ENCODE assay signal across 17 cellular contexts in genomic region chr12:39235990-39236767, GRCh38.
A peak's percentile ranks its signal among the peaks of the same experiment; 100 is the strongest.
DNase-seq lines count a peak whose midpoint lies in the region; ATAC-seq and TF ChIP-seq lines count a peak whose summit lies in the region.
"Had no signal": no experiment of that assay in that cellular context is flagged by ENCODE, and none has a peak within 500 bp of the region (broad histone marks: within the 10 kb centered on the region; RNA-seq: fewer than 3 reads in every experiment).

No MANE protein-coding gene starts in this region.

- no peak overlapping the region for H3K27ac Mint-ChIP-seq in activated naive CD8-positive, alpha-beta T cell treated with anti-CD3 and anti-CD28 coated beads, Interleukin-2, amount 50 U/mL, for 24 hours
- no peak overlapping the region for H3K27ac Mint-ChIP-seq in activated naive CD8-positive, alpha-beta T cell treated with anti-CD3 and anti-CD28 coated beads for 36 hours
- H3K27ac Mint-ChIP-seq: activated CD8-positive, alpha-beta memory T cell treated with anti-CD3 and anti-CD28 coated beads, Interleukin-2, amount 10 ng/mL, durations not matched to agents 7 days and 5 days; brain; neural progenitor cell had no signal

- H4K20me1 ChIP-seq in smooth muscle cell (ENCODE audit: low read depth), result no peaks in the 10 kb centered on the region

- no peaks in the 10 kb centered on the region for H3K36me3 Mint-ChIP-seq in activated naive CD8-positive, alpha-beta T cell treated with anti-CD3 and anti-CD28 coated beads, Interleukin-2, amount 50 U/mL, for 24 hours (ENCODE audit: low read depth)
- no peaks in the 10 kb centered on the region for H3K36me3 Mint-ChIP-seq in activated naive CD8-positive, alpha-beta T cell treated with anti-CD3 and anti-CD28 coated beads for 36 hours
- H3K36me3 Mint-ChIP-seq: activated CD8-positive, alpha-beta memory T cell treated with anti-CD3 and anti-CD28 coated beads, Interleukin-2, amount 10 ng/mL, durations not matched to agents 7 days and 5 days; brain; neural progenitor cell had no signal

- H3K36me3 ChIP-seq in RWPE2 (ENCODE audit: low read depth) (no peaks in the 10 kb centered on the region), smooth muscle cell (ENCODE audit: low read depth) (no peaks in the 10 kb centered on the region)
- H3K36me3 ChIP-seq: HAP-1, neural progenitor cell had no signal

- H3K27ac ChIP-seq in RWPE2 (ENCODE audit: poor library complexity, severe bottlenecking), result peak overlapping the region; percentile 71
- H3K27ac ChIP-seq in epithelial cell of prostate, result peak overlapping the region; percentile 86
- H3K27ac ChIP-seq in smooth muscle cell (ENCODE audit: low read depth), result peak overlapping the region; percentile 96
- H3K27ac ChIP-seq: C4-2B, neural progenitor cell had no signal

- DNase-seq in activated naive CD8-positive, alpha-beta T cell treated with anti-CD3 and anti-CD28 coated beads, Interleukin-2, amount 50 U/mL, for 24 hours, result no peak
- no peak for DNase-seq in activated naive CD8-positive, alpha-beta T cell treated with anti-CD3 and anti-CD28 coated beads for 36 hours
- DNase-seq in RWPE2 (ENCODE audit: low spot score) (no peak), epithelial cell of prostate (ENCODE audit: low read depth, low spot score) (peak; percentile 61), smooth muscle cell (lab: John Stamatoyannopoulos, UW; ENCODE audit: unreplicated experiment) (no peak), occipital lobe (lab: John Stamatoyannopoulos, UW) (no peak), NCI-H2029 (lab: John Stamatoyannopoulos, UW) (no peak), erythroblast (lab: John Stamatoyannopoulos, UW) (no peak)
- DNase-seq: activated CD8-positive, alpha-beta memory T cell treated with anti-CD3 and anti-CD28 coated beads, Interleukin-2, amount 10 ng/mL, durations not matched to agents 7 days and 5 days; activated gamma-delta T cell; left cardiac atrium; NCI-H187; right cardiac atrium had no signal

- H3K4me1 ChIP-seq in RWPE2 (ENCODE audit: insufficient read depth, poor library complexity, severe bottlenecking) (peaks cover 36% of the 10 kb centered on the region), smooth muscle cell (ENCODE audit: low read depth) (peaks cover 17% of the 10 kb centered on the region)

- ATAC-seq in activated naive CD8-positive, alpha-beta T cell treated with anti-CD3 and anti-CD28 coated beads, Interleukin-2, amount 50 U/mL, for 24 hours, result peak; percentile 36
- peak; percentile 72 for ATAC-seq in RWPE2 (ENCODE audit: low read depth)
- ATAC-seq: activated CD8-positive, alpha-beta memory T cell treated with anti-CD3 and anti-CD28 coated beads, Interleukin-2, amount 10 ng/mL, durations not matched to agents 7 days and 5 days; right cardiac atrium had no signal

- no peaks in the 10 kb centered on the region for H3K79me2 ChIP-seq in smooth muscle cell (ENCODE audit: low read depth)

- H3K9ac ChIP-seq in smooth muscle cell (ENCODE audit: low read depth), result peak overlapping the region; percentile 73
- H3K9ac ChIP-seq: neural progenitor cell had no signal

- H3K4me2 ChIP-seq in smooth muscle cell, result peak overlapping the region; percentile 73
- H3K4me2 ChIP-seq: neural progenitor cell had no signal

- no peak for TF ChIP-seq CTCF in RWPE2 (IDR thresholded peaks at IDR 0.05; ENCODE audit: poor library complexity, severe bottlenecking)
- no peak for TF ChIP-seq CTCF in smooth muscle cell (IDR thresholded peaks at IDR 0.05; ENCODE audit: borderline replicate concordance, insufficient read depth, poor library complexity, severe bottlenecking)

- WGBS in smooth muscle cell (ENCODE audit: low lambda C conversion rate), result 71% methylated on average over 4 of the region's 4 CpGs

- H3K4me3 Mint-ChIP-seq in activated naive CD8-positive, alpha-beta T cell treated with anti-CD3 and anti-CD28 coated beads, Interleukin-2, amount 50 U/mL, for 24 hours, result no peak overlapping the region
- H3K4me3 Mint-ChIP-seq in activated naive CD8-positive, alpha-beta T cell treated with anti-CD3 and anti-CD28 coated beads for 36 hours, result no peak overlapping the region
- H3K4me3 Mint-ChIP-seq: activated CD8-positive, alpha-beta memory T cell treated with anti-CD3 and anti-CD28 coated beads, Interleukin-2, amount 10 ng/mL, durations not matched to agents 7 days and 5 days; brain; neural progenitor cell had no signal

- H2AFZ ChIP-seq in smooth muscle cell (ENCODE audit: low read depth), result peak overlapping the region; percentile 12
- H2AFZ ChIP-seq: neural progenitor cell had no signal

- H3K9me3 Mint-ChIP-seq in activated naive CD8-positive, alpha-beta T cell treated with anti-CD3 and anti-CD28 coated beads, Interleukin-2, amount 50 U/mL, for 24 hours, result no peaks in the 10 kb centered on the region
- H3K9me3 Mint-ChIP-seq in activated naive CD8-positive, alpha-beta T cell treated with anti-CD3 and anti-CD28 coated beads for 36 hours, result peaks cover 2% of the 10 kb centered on the region
- H3K9me3 Mint-ChIP-seq: brain had no signal

- H3K4me3 ChIP-seq in RWPE2 (ENCODE audit: severe bottlenecking), result no peak overlapping the region
- no peak overlapping the region for H3K4me3 ChIP-seq in smooth muscle cell
- H3K4me3 ChIP-seq: HAP-1, neural progenitor cell had no signal

- H3K27me3 ChIP-seq in RWPE2 (ENCODE audit: insufficient read depth, poor library complexity, severe bottlenecking) (no peaks in the 10 kb centered on the region), smooth muscle cell (ENCODE audit: low read depth) (no peaks in the 10 kb centered on the region)
- H3K27me3 ChIP-seq: neural progenitor cell had no signal

- peaks cover 19% of the 10 kb centered on the region for H3F3A ChIP-seq in smooth muscle cell (ENCODE audit: low read depth)

- no peaks in the 10 kb centered on the region for H3K27me3 Mint-ChIP-seq in activated naive CD8-positive, alpha-beta T cell treated with anti-CD3 and anti-CD28 coated beads, Interleukin-2, amount 50 U/mL, for 24 hours
- no peaks in the 10 kb centered on the region for H3K27me3 Mint-ChIP-seq in activated naive CD8-positive, alpha-beta T cell treated with anti-CD3 and anti-CD28 coated beads for 36 hours
- H3K27me3 Mint-ChIP-seq: brain had no signal

- H3K9me3 ChIP-seq in RWPE2 (ENCODE audit: severe bottlenecking), result no peaks in the 10 kb centered on the region
- no peaks in the 10 kb centered on the region for H3K9me3 ChIP-seq in smooth muscle cell (replicated peaks; ENCODE audit: low read depth)
- H3K9me3 ChIP-seq: HAP-1 had no signal

- no peaks in the 10 kb centered on the region for H3K4me1 Mint-ChIP-seq in activated naive CD8-positive, alpha-beta T cell treated with anti-CD3 and anti-CD28 coated beads, Interleukin-2, amount 50 U/mL, for 24 hours
- no peaks in the 10 kb centered on the region for H3K4me1 Mint-ChIP-seq in activated naive CD8-positive, alpha-beta T cell treated with anti-CD3 and anti-CD28 coated beads for 36 hours
- H3K4me1 Mint-ChIP-seq: activated CD8-positive, alpha-beta memory T cell treated with anti-CD3 and anti-CD28 coated beads, Interleukin-2, amount 10 ng/mL, durations not matched to agents 7 days and 5 days had no signal

- TF ChIP-seq POLR2A in erythroblast (IDR thresholded peaks at IDR 0.05; ENCODE audit: low read length), result no peak
